1 cellular context compared by ENCODE assay signal in genomic region chr16:29779474-29779873, GRCh38.
TF ChIP-seq lines count a peak whose summit lies in the region.

No MANE protein-coding gene starts in this region.

TF ChIP-seq in HCT116, 20 proteins besides CTCF, POLR2A, EP300 and RAD21:
- TF ChIP-seq YY1 (IDR thresholded peaks at IDR 0.05; ENCODE audit: extremely low read depth, insufficient replicate concordance, low read depth, low read length) (no peak), EGR1 (IDR thresholded peaks at IDR 0.05; ENCODE audit: low read depth) (no peak), CBX3 (IDR thresholded peaks at IDR 0.05; ENCODE audit: low read depth) (no peak), SIN3A (IDR thresholded peaks at IDR 0.05; ENCODE audit: low read depth) (no peak), POLR2AphosphoS5 (IDR thresholded peaks at IDR 0.05; ENCODE audit: low read depth, low read length) (no peak), ATF3 (IDR thresholded peaks at IDR 0.05) (no peak), EZH2phosphoT487 (IDR thresholded peaks at IDR 0.05; ENCODE audit: borderline replicate concordance) (no peak), JUND (IDR thresholded peaks at IDR 0.05) (no peak), TCF7L2 (IDR thresholded peaks at IDR 0.05; ENCODE audit: borderline replicate concordance, extremely low read depth, insufficient read depth, insufficient read length) (no peak)
- TF ChIP-seq, protein P1, sequence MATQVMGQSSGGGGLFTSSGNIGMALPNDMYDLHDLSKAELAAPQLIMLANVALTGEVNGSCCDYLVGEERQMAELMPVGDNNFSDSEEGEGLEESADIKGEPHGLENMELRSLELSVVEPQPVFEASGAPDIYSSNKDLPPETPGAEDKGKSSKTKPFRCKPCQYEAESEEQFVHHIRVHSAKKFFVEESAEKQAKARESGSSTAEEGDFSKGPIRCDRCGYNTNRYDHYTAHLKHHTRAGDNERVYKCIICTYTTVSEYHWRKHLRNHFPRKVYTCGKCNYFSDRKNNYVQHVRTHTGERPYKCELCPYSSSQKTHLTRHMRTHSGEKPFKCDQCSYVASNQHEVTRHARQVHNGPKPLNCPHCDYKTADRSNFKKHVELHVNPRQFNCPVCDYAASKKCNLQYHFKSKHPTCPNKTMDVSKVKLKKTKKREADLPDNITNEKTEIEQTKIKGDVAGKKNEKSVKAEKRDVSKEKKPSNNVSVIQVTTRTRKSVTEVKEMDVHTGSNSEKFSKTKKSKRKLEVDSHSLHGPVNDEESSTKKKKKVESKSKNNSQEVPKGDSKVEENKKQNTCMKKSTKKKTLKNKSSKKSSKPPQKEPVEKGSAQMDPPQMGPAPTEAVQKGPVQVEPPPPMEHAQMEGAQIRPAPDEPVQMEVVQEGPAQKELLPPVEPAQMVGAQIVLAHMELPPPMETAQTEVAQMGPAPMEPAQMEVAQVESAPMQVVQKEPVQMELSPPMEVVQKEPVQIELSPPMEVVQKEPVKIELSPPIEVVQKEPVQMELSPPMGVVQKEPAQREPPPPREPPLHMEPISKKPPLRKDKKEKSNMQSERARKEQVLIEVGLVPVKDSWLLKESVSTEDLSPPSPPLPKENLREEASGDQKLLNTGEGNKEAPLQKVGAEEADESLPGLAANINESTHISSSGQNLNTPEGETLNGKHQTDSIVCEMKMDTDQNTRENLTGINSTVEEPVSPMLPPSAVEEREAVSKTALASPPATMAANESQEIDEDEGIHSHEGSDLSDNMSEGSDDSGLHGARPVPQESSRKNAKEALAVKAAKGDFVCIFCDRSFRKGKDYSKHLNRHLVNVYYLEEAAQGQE (IDR thresholded peaks at IDR 0.05; ENCODE audit: low read depth), result no peak
